ENCODE assay signal across 8 cellular contexts in the genomic region with DNA sequence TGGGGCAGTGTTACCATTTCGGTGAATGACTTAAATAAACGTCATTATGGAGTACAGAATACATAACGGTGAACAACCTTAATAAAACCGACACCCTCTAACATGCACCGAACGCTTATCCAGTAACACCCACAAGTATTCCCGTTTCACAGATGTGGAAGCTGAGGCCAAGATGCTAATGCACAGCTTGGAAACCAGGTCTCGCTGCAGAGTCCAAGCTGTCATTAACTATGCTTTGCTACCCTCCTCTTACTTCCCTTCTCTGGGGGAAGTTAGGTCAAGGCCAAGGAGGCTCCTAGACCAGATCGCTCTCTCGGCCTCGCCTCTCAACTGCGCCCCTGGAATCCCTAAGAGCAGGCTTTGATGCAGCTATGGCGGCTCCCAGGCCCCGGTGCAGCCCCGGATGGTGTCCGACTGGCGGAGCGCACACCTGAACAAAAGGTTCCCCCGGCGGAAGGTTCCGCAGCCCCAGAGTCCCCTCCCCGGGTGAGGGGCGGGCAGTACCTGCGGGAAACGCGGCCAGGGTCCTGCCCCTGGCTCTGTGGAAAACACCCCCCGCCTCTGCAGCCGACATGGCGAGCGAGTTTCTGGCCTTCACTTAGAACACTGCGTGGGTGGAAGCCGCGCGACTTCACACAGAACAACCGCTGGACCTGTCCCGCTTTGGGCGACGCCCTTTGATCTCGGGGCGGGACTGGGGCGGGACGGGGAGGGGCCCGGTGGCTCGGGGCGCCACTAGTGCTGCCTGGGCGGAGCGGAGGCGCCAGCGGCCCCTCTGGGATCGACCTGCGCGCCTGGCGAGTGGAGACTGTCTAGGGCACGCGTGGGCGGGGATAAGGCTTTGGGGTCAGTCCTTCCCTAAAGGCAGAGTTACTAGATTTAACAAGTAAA. TPM values are rescaled to one million over a fixed set of nuclear protein-coding genes. Genes with fewer than 3 reads are reported as not detected.
DNase-seq lines count a peak whose midpoint lies in the region; ATAC-seq and TF ChIP-seq lines count a peak whose summit lies in the region.

CPPED1 (minus strand) TSS at position 685 of the 891 bp plus-strand sequence; CDS start at position 574, 111 bp downstream.

- ATAC-seq in CD4-positive, alpha-beta T cell (ENCODE audit: poor library complexity), result peak; percentile 95
- ATAC-seq in GM19455 (IDR thresholded peaks at IDR 0.05; ENCODE audit: unreplicated experiment), result peak; percentile 83

- H3K27me3 ChIP-seq in CD4-positive, alpha-beta T cell (ENCODE audit: control insufficient read depth, insufficient read depth, low read length), result no peaks in the 10 kb centered on the region
- H3K27me3 ChIP-seq in HL-60 (ENCODE audit: insufficient read depth, poor library complexity, severe bottlenecking) (no peaks in the 10 kb centered on the region), endocrine pancreas (ENCODE audit: control insufficient read depth, insufficient read depth, low read length) (no peaks in the 10 kb centered on the region)

- no peaks in the 10 kb centered on the region for H3K9me3 ChIP-seq in CD4-positive, alpha-beta T cell (ENCODE audit: control insufficient read depth, low read length)
- H3K9me3 ChIP-seq in endocrine pancreas (ENCODE audit: control insufficient read depth, low read length), result no peaks in the 10 kb centered on the region

- peak; percentile 82 to 95 (median 85) for DNase-seq in CD4-positive, alpha-beta T cell
- DNase-seq in HL-60 (ENCODE audit: low read depth in 1 of 2, low spot score in 1 of 2) (peak; percentile 80 to 92), NOMO-1 treated with DMSO at 0.1 percent for 48 hours (lab: John Stamatoyannopoulos, UW; ENCODE audit: unreplicated experiment) (peak; percentile 89), mesenteric fat pad (ENCODE audit: low spot score) (peak; percentile 97)
- peak; percentile 73 for DNase-seq in activated CD8-positive, alpha-beta memory T cell treated with anti-CD3 and anti-CD28 coated beads, Interleukin-2, amount 50 U/mL, for 1 hour (ENCODE audit: extremely low read depth)
- DNase-seq in stimulated activated CD8-positive, alpha-beta memory T cell treated with anti-CD3 and anti-CD28 coated beads, Interleukin-12 subunit alpha, Interleukin-12 subunit beta, amount 100 ng/mL, for 4 hours (ENCODE audit: low read depth), result peak; percentile 78

- no peaks in the 10 kb centered on the region for H3K27me3 Mint-ChIP-seq in CD4-positive, alpha-beta T cell

- peaks cover 23% of the 10 kb centered on the region for H3K4me1 Mint-ChIP-seq in CD4-positive, alpha-beta T cell (ENCODE audit: low read depth)

- no peaks in the 10 kb centered on the region for H3K4me1 ChIP-seq in endocrine pancreas (ENCODE audit: control insufficient read depth, insufficient read depth, low read length)

- peak within 1 kb of the TSS; percentile 71 for H3K27ac ChIP-seq in CD4-positive, alpha-beta T cell (ENCODE audit: low read depth, low read length)
- peak within 1 kb of the TSS; percentile 93 for H3K27ac ChIP-seq in HL-60 (replicated peaks)

- CTCF ChIA-PET in CD4-positive, alpha-beta T cell (lab: Charles Lee), result no interaction called here

- peaks cover 7% of the 10 kb centered on the region for H3K9me3 Mint-ChIP-seq in CD4-positive, alpha-beta T cell

- peak within 1 kb of the TSS; percentile 87 for H3K27ac Mint-ChIP-seq in CD4-positive, alpha-beta T cell

- H3K4me3 Mint-ChIP-seq in CD4-positive, alpha-beta T cell, result peak within 1 kb of the TSS; percentile 93

- intact Hi-C loops in CD4-positive, alpha-beta T cell (cut with DNase I, micrococcal nuclease), result loop anchor here (1.0 to 10.0 kb wide), 5 partner anchors 721 to 1271 kb away; partner anchors contain the start of genes ERCC4 (in 1 of the 2), MRTFB (in 1 of the 2) and SNX29 (in 1 of the 2)

- peak within 1 kb of the TSS; percentile 49 for H3K9ac ChIP-seq in endocrine pancreas (ENCODE audit: control insufficient read depth, insufficient read depth, low read length)

- no peak for TF ChIP-seq CTCF in CD4-positive, alpha-beta T cell (IDR thresholded peaks at IDR 0.05)
- TF ChIP-seq CTCF in HL-60 (IDR thresholded peaks at IDR 0.05; ENCODE audit: insufficient read depth, low read length), result no peak

- H3K36me3 ChIP-seq in endocrine pancreas (ENCODE audit: control insufficient read depth, insufficient read depth, low read length), result no peaks in the 10 kb centered on the region

- H3K4me3 ChIP-seq in HL-60 (replicated peaks; ENCODE audit: insufficient read depth, low read length), result peak within 1 kb of the TSS; percentile 60
- H3K4me3 ChIP-seq in endocrine pancreas (ENCODE audit: control insufficient read depth, insufficient read depth, low read length), result peak within 1 kb of the TSS; percentile 89

- POLR2A ChIA-PET in CD4-positive, alpha-beta T cell (lab: Charles Lee), result interaction anchor here (0.8 to 1.9 kb wide), 4 partner anchors 12 to 724 kb away, joined by 3 to 8 read pairs (median 4); no protein-coding TSS in a partner anchor

- H3K36me3 Mint-ChIP-seq in CD4-positive, alpha-beta T cell (ENCODE audit: low read depth), result peaks cover 8% of the 10 kb centered on the region

RNA-seq across cellular contexts. Expression of gene CPPED1, which starts in this region (rescaled TPM):
- total RNA-seq in CD4-positive, alpha-beta T cell, result 1 to 10 TPM; 1.4 to 2.3 TPM
- total RNA-seq in mesenteric fat pad, result 22.7 TPM

Comparison
In these comparisons a context has a peak if more than half of its experiments do, and no peak if none do; other contexts are left out.
1. Peak in every context shown above with its lines: DNase-seq, ATAC-seq, H3K4me3 ChIP-seq and H3K27ac ChIP-seq.